In genomic region chr2:235921508-235922260, GRCh38 we compare ENCODE assay signal across 16 cellular contexts.
DNase-seq lines count a peak whose midpoint lies in the region; ATAC-seq, FAIRE-seq and TF ChIP-seq lines count a peak whose summit lies in the region.
"Had no signal": no experiment of that assay in that cellular context is flagged by ENCODE, and none has a peak within 500 bp of the region (broad histone marks: within the 10 kb centered on the region; RNA-seq: fewer than 3 reads in every experiment).

No MANE protein-coding gene starts in this region.

- H3K4me1 Mint-ChIP-seq in CD8-positive, alpha-beta memory T cell: no peaks in the 10 kb centered on the region
- H3K4me1 Mint-ChIP-seq: CD4-positive, CD25-positive, alpha-beta regulatory T cell had no signal

- H3K9me3 Mint-ChIP-seq in CD8-positive, alpha-beta memory T cell: no peaks in the 10 kb centered on the region
- H3K9me3 Mint-ChIP-seq: H9 had no signal

- H3K4me2 ChIP-seq in HepG2 (ENCODE audit: low read depth, low read length): peak overlapping the region; percentile 49
- no peak overlapping the region for H3K4me2 ChIP-seq in osteoblast (ENCODE audit: insufficient read depth, low read length)
- H3K4me2 ChIP-seq: BLaER1 treated with 17β-estradiol and CSF1 and Interleukin-3, amounts not matched to agents 10 nM and 100 nM had no signal

- TF ChIP-seq EP300 in HepG2 (IDR thresholded peaks at IDR 0.05; ENCODE audit: low read depth in 2 of 2, low read length in 2 of 2): peak in 1 of 2 experiments; percentile 32; a peak in 1 of 4 replicates
- TF ChIP-seq EP300 in HepG2 (CRISPR knock-in tag; IDR thresholded peaks at IDR 0.05; ENCODE audit: borderline replicate concordance): no peak

- H3K27me3 ChIP-seq in right cardiac atrium (ENCODE audit: control insufficient read depth, insufficient read depth) (no peaks in the 10 kb centered on the region), HepG2 (ENCODE audit: control insufficient read depth in 1 of 2, insufficient read depth in 2 of 2, low read length in 2 of 2) (no peaks in the 10 kb centered on the region), osteoblast (ENCODE audit: insufficient read depth, low read length) (no peaks in the 10 kb centered on the region)
- no peaks in the 10 kb centered on the region for H3K27me3 ChIP-seq in CD8-positive, alpha-beta memory T cell (ENCODE audit: insufficient read depth, low read length, poor library complexity, severe bottlenecking)
- H3K27me3 ChIP-seq: BLaER1 treated with 17β-estradiol and CSF1 and Interleukin-3, amounts not matched to agents 10 nM and 100 nM had no signal

- H3K9me3 ChIP-seq in right cardiac atrium (ENCODE audit: control insufficient read depth, low read length) (no peaks in the 10 kb centered on the region), HepG2 (ENCODE audit: low read length) (no peaks in the 10 kb centered on the region), osteoblast (ENCODE audit: low read depth, low read length) (no peaks in the 10 kb centered on the region)
- no peaks in the 10 kb centered on the region for H3K9me3 ChIP-seq in CD8-positive, alpha-beta memory T cell (ENCODE audit: low read length)

- in situ Hi-C loops in HepG2 (cut with HindIII; ENCODE audit: extremely low pct_ligation_motif_present, low pct_unique_long_range_greater_than_20kb): no loop called here

- no peak overlapping the region for H3K4me3 Mint-ChIP-seq in CD8-positive, alpha-beta memory T cell
- H3K4me3 Mint-ChIP-seq: CD4-positive, CD25-positive, alpha-beta regulatory T cell; H9 had no signal

- H3K27me3 Mint-ChIP-seq in CD8-positive, alpha-beta memory T cell: peaks cover 0 to 3% of the 10 kb centered on the region in 2 donors

- peaks cover 0 to 1% (median 0%) of the 10 kb centered on the region in 3 donors for H3K36me3 Mint-ChIP-seq in CD8-positive, alpha-beta memory T cell
- H3K36me3 Mint-ChIP-seq: CD4-positive, CD25-positive, alpha-beta regulatory T cell had no signal

- peak; percentile 56 for FAIRE-seq in HepG2 (lab: Jason Lieb, UNC)
- FAIRE-seq: GM18507, HTR-8/SVneo had no signal

- peak overlapping the region; percentile 33 for H3K9ac ChIP-seq in HepG2 (ENCODE audit: insufficient read depth, low read depth, low read length)
- H3K9ac ChIP-seq: BLaER1 treated with 17β-estradiol and CSF1 and Interleukin-3, amounts not matched to agents 10 nM and 100 nM had no signal

- DNase-seq in right cardiac atrium (no peak), Right ventricle myocardium inferior (ENCODE audit: missing footprints) (no peak), HepG2 (ENCODE audit: low spot score) (peak; percentile 89), osteoblast (ENCODE audit: insufficient read length, low spot score, missing footprints) (peak; percentile 25), HK-2 (ENCODE audit: unreplicated experiment) (no peak)
- no peak for DNase-seq in CD8-positive, alpha-beta memory T cell
- DNase-seq: ACHN; Calu3; CD4-positive, CD25-positive, alpha-beta regulatory T cell; DMS 273 treated with DMSO at 0.1 percent for 48 hours; GOT3; H9 had no signal

- H3K36me3 ChIP-seq in HepG2 (replicated peaks in 1 of 2; ENCODE audit: control insufficient read depth in 1 of 2, insufficient read depth in 2 of 2, low read length in 2 of 2) (peaks cover 0 to 3% of the 10 kb centered on the region in 2 experiments; a peak in 2 of 5 replicates), osteoblast (ENCODE audit: insufficient read depth, low read length) (no peaks in the 10 kb centered on the region)
- H3K36me3 ChIP-seq in CD8-positive, alpha-beta memory T cell (ENCODE audit: insufficient read depth, low read length): no peaks in the 10 kb centered on the region

- H3K4me3 ChIP-seq in right cardiac atrium (ENCODE audit: low read length) (no peak overlapping the region), HepG2 (replicated peaks in 1 of 3; ENCODE audit: insufficient read depth in 1 of 3, low read depth in 2 of 3, low read length in 3 of 3) (no peak overlapping the region; a peak in 1 of 6 replicates), osteoblast (ENCODE audit: insufficient read depth, low read length) (no peak overlapping the region)
- no peak overlapping the region for H3K4me3 ChIP-seq in CD8-positive, alpha-beta memory T cell (ENCODE audit: low read length)
- H3K4me3 ChIP-seq: BLaER1 treated with 17β-estradiol and CSF1 and Interleukin-3, amounts not matched to agents 10 nM and 100 nM had no signal

- H3K27ac Mint-ChIP-seq in CD8-positive, alpha-beta memory T cell: no peak overlapping the region
- H3K27ac Mint-ChIP-seq: CD4-positive, CD25-positive, alpha-beta regulatory T cell; H9 had no signal

- 88% methylated on average over 16 of the region's 16 CpGs for WGBS in right cardiac atrium
- WGBS in HepG2 (ENCODE audit: low lambda C conversion rate): 72% methylated on average over 16 of the region's 16 CpGs

- ATAC-seq in right cardiac atrium (peak; percentile 41 to 45), Right ventricle myocardium inferior (no peak), HepG2 (peak; percentile 73), GM21381 (IDR thresholded peaks at IDR 0.05; ENCODE audit: unreplicated experiment) (no peak)

- POLR2A ChIA-PET in HepG2 (lab: Yijun Ruan, JAX): no interaction called here
- POLR2A ChIA-PET in CD8-positive, alpha-beta memory T cell (lab: Charles Lee): no interaction called here

- TF ChIP-seq RAD21 in HepG2 (CRISPR knock-in tag; IDR thresholded peaks at IDR 0.05): peak; percentile 31; the same call in 1 of the 2 replicates

- BruUV-seq in HepG2 (replicated peaks; lab: Mats Ljungman, UMichigan): no TSS peak

- H4K20me1 ChIP-seq in HepG2 (ENCODE audit: insufficient read depth, low read length): no peaks in the 10 kb centered on the region
- H4K20me1 ChIP-seq in osteoblast (ENCODE audit: insufficient read depth, low read length): no peaks in the 10 kb centered on the region
- H4K20me1 ChIP-seq: BLaER1 treated with 17β-estradiol and CSF1 and Interleukin-3, amounts not matched to agents 10 nM and 100 nM had no signal

- TF ChIP-seq POLR2A in HepG2 (IDR thresholded peaks at IDR 0.05; ENCODE audit: insufficient read depth in 1 of 2, low read depth in 2 of 2, low read length in 2 of 2): no peak

- intact Hi-C loops in right cardiac atrium (cut with DNase I): no loop called here
- intact Hi-C loops in Right ventricle myocardium inferior (cut with DNase I): no loop called here
- intact Hi-C loops in HepG2 (cut with micrococcal nuclease; ENCODE audit: unreplicated experiment): loop anchor here (5.0 kb wide), 1 partner anchor 34 kb away; no protein-coding TSS in a partner anchor

- H2AFZ ChIP-seq in HepG2 (ENCODE audit: low read length): no peak overlapping the region
- no peak overlapping the region for H2AFZ ChIP-seq in osteoblast (ENCODE audit: low read length)

- no peak overlapping the region for H3K27ac ChIP-seq in right cardiac atrium (ENCODE audit: low read length)
- peak overlapping the region; percentile 72 for H3K27ac ChIP-seq in HepG2 (ENCODE audit: extremely low read length, insufficient read depth, low read length)
- no peak overlapping the region for H3K27ac ChIP-seq in osteoblast (ENCODE audit: low read depth, low read length)
- H3K27ac ChIP-seq in CD8-positive, alpha-beta memory T cell (ENCODE audit: low read depth, low read length): no peak overlapping the region
- H3K27ac ChIP-seq: BLaER1 treated with 17β-estradiol and CSF1 and Interleukin-3, amounts not matched to agents 10 nM and 100 nM had no signal

- TF ChIP-seq CTCF in HepG2 (CRISPR knock-in tag; IDR thresholded peaks at IDR 0.05) (no peak), osteoblast (IDR thresholded peaks at IDR 0.05; ENCODE audit: extremely low read depth, low read depth, low read length) (no peak)

- no peaks in the 10 kb centered on the region for H3K79me2 ChIP-seq in HepG2 (ENCODE audit: insufficient read depth, low read length)
- no peaks in the 10 kb centered on the region for H3K79me2 ChIP-seq in osteoblast (ENCODE audit: insufficient read depth, low read length)

- H3K4me1 ChIP-seq in right cardiac atrium (ENCODE audit: control insufficient read depth, insufficient read depth, low read length) (no peaks in the 10 kb centered on the region), HepG2 (ENCODE audit: insufficient read depth, low read length) (peaks cover 57% of the 10 kb centered on the region), osteoblast (ENCODE audit: insufficient read depth, low read length) (no peaks in the 10 kb centered on the region)
- no peaks in the 10 kb centered on the region for H3K4me1 ChIP-seq in CD8-positive, alpha-beta memory T cell (ENCODE audit: insufficient read depth, low read length)
- H3K4me1 ChIP-seq: BLaER1 treated with 17β-estradiol and CSF1 and Interleukin-3, amounts not matched to agents 10 nM and 100 nM had no signal

- CTCF ChIA-PET in HepG2 (lab: Yijun Ruan, JAX; ENCODE audit: low intra/inter-chr PET ratio, low total read pairs): no interaction called here
- CTCF ChIA-PET in CD8-positive, alpha-beta memory T cell (lab: Charles Lee): no interaction called here

TF ChIP-seq in HepG2, 621 proteins besides CTCF, POLR2A, EP300 and RAD21 (continues in another document):
- TF ChIP-seq TOE1 (CRISPR knock-in tag; IDR thresholded peaks at IDR 0.05) (no peak), ASH2L (IDR thresholded peaks at IDR 0.05; ENCODE audit: insufficient read length, low read depth, low read length) (peak; percentile 86), MAX (IDR thresholded peaks at IDR 0.05) (no peak), TP53 (CRISPR knock-in tag; conservative IDR thresholded peaks at IDR 0.05) (no peak), DBP (CRISPR knock-in tag; IDR thresholded peaks at IDR 0.05; ENCODE audit: not compliant biosample characterization) (no peak), SETDB1 (CRISPR knock-in tag; IDR thresholded peaks at IDR 0.05; ENCODE audit: borderline replicate concordance) (no peak), ARID2 (CRISPR knock-in tag; IDR thresholded peaks at IDR 0.05; ENCODE audit: borderline replicate concordance) (no peak), ZNF138 (CRISPR knock-in tag; IDR thresholded peaks at IDR 0.05; ENCODE audit: low read depth) (no peak), SP4 (CRISPR knock-in tag; IDR thresholded peaks at IDR 0.05) (no peak), DNMT3B (CRISPR knock-in tag; conservative IDR thresholded peaks at IDR 0.05) (no peak), ZNF260 (CRISPR knock-in tag; IDR thresholded peaks at IDR 0.05; ENCODE audit: borderline replicate concordance, low read depth) (no peak), AHR (CRISPR knock-in tag; IDR thresholded peaks at IDR 0.05) (no peak), ZNF547 (CRISPR knock-in tag; IDR thresholded peaks at IDR 0.05) (no peak), ONECUT2 (CRISPR knock-in tag; IDR thresholded peaks at IDR 0.05) (no peak)

Comparison
In these comparisons a context has a peak if more than half of its experiments do, and no peak if none do; other contexts are left out.
1. ATAC-seq: peak in right cardiac atrium (2 of 2) and HepG2 (single experiment); none in Right ventricle myocardium inferior (single experiment) and GM21381 (single experiment).
2. DNase-seq: peak in HepG2 (single experiment) and osteoblast (single experiment); none in right cardiac atrium (0 of 3), Right ventricle myocardium inferior (single experiment), CD8-positive, alpha-beta memory T cell (0 of 5) and HK-2 (single experiment).